ENCODE assay signal across 7 cellular contexts in genomic region chr17:42322382-42323267, GRCh38. TPM values are rescaled to one million over a fixed set of nuclear protein-coding genes. Genes with fewer than 3 reads are reported as not detected.
DNase-seq lines count a peak whose midpoint lies in the region; ATAC-seq and TF ChIP-seq lines count a peak whose summit lies in the region.

No MANE protein-coding gene starts in this region.

- no CpG with 5 or more reads among the region's 10 CpGs for WGBS in IMR-90 (ENCODE audit: extremely low coverage in 2 of 2, insufficient read length in 1 of 2), 2 experiments

- POLR2A ChIA-PET in IMR-90 (lab: Charles Lee; ENCODE audit: unreplicated experiment), result no interaction called here

- H3K9ac ChIP-seq in IMR-90 (ENCODE audit: low read depth, low read length), result 0 out of 2 replicates have a peak overlapping the region, but pooled peaks have one; percentile 1

- H3K4ac ChIP-seq in IMR-90 (ENCODE audit: low read depth, low read length), result peak overlapping the region; percentile 62

- H3K9me3 ChIP-seq in IMR-90 (ENCODE audit: control insufficient read depth, insufficient read depth, low read length), result no peaks in the 10 kb centered on the region

- peaks cover 28 to 73% of the 10 kb centered on the region in 2 experiments; a peak in 3 of 4 replicates for H3K79me1 ChIP-seq in IMR-90 (ENCODE audit: low read depth in 1 of 2, low read length in 2 of 2)

- peak overlapping the region; percentile 55 for H4K91ac ChIP-seq in IMR-90 (ENCODE audit: insufficient read depth, low read depth, low read length)

- H3K4me1 Mint-ChIP-seq in effector memory CD8-positive, alpha-beta T cell (ENCODE audit: low read depth in 2 of 2), result peaks cover 15 to 16% of the 10 kb centered on the region in 2 donors
- no peaks in the 10 kb centered on the region for H3K4me1 Mint-ChIP-seq in mesothelial cell of epicardium

- H3K23ac ChIP-seq in IMR-90 (ENCODE audit: low read depth, low read length), result peak overlapping the region; percentile 25; the same call in 1 of the 2 replicates

- H4K20me1 ChIP-seq in IMR-90 (ENCODE audit: insufficient read depth, low read length), result peaks cover 18% of the 10 kb centered on the region; the same call in 1 of the 2 replicates

- H3K27ac ChIP-seq in IMR-90 (ENCODE audit: insufficient read depth, low read length), result peak overlapping the region; percentile 73; the same call in 1 of the 2 replicates

- H3K4me2 ChIP-seq in IMR-90 (ENCODE audit: low read depth, low read length), result peak overlapping the region; percentile 21

- H3K14ac ChIP-seq in IMR-90 (replicated peaks; ENCODE audit: low read depth, low read length), result peak overlapping the region; percentile 35

- in situ Hi-C loops in IMR-90 (cut with MboI; ENCODE audit: low sequenced_read_pairs), result loop anchor here (5.0 kb wide), 2 partner anchors 80 to 200 kb away; no protein-coding TSS in a partner anchor

- H3K4me3 ChIP-seq in IMR-90 (ENCODE audit: insufficient read depth, low read depth, low read length), result no peak overlapping the region

- H4K8ac ChIP-seq in IMR-90 (ENCODE audit: low read depth in 2 of 2, low read length in 2 of 2), result peak overlapping the region in 1 of 2 experiments; percentile 44; a peak in 1 of 4 replicates

- peak overlapping the region; percentile 25; the same call in 1 of the 3 replicates for H2BK15ac ChIP-seq in IMR-90 (ENCODE audit: low read depth, low read length)

- no peaks in the 10 kb centered on the region for H3K9me3 Mint-ChIP-seq in effector memory CD8-positive, alpha-beta T cell
- H3K9me3 Mint-ChIP-seq in mesothelial cell of epicardium, result no peaks in the 10 kb centered on the region

- TF ChIP-seq CTCF in IMR-90 (conservative IDR thresholded peaks at IDR 0.05; ENCODE audit: low read depth, low read length), result peak; percentile 100
- peak; percentile 97 for TF ChIP-seq CTCF in mesothelial cell of epicardium (IDR thresholded peaks at IDR 0.05; ENCODE audit: unreplicated experiment)

- TF ChIP-seq RAD21 in IMR-90 (IDR thresholded peaks at IDR 0.05; ENCODE audit: low read length), result peak; percentile 99

- H2BK20ac ChIP-seq in IMR-90 (ENCODE audit: low read depth, low read length), result peak overlapping the region; percentile 12; the same call in 1 of the 2 replicates

- no peak overlapping the region for H3K27ac Mint-ChIP-seq in effector memory CD8-positive, alpha-beta T cell
- H3K27ac Mint-ChIP-seq in mesothelial cell of epicardium, result no peak overlapping the region

- no TSS peak for BruUV-seq in IMR-90 (replicated peaks; lab: Mats Ljungman, UMichigan)

- H3K36me3 Mint-ChIP-seq in effector memory CD8-positive, alpha-beta T cell (ENCODE audit: insufficient read depth), result peaks cover 88% of the 10 kb centered on the region
- H3K36me3 Mint-ChIP-seq in mesothelial cell of epicardium, result peaks cover 39% of the 10 kb centered on the region

- peak overlapping the region; percentile 78 for H2AK5ac ChIP-seq in IMR-90 (ENCODE audit: low read depth, low read length)

- CTCF ChIA-PET in IMR-90 (lab: Yijun Ruan, JAX), result interaction anchor here (0.6 to 1.4 kb wide), 9 partner anchors 20 to 208 kb away, joined by 3 to 4 read pairs (median 3); no protein-coding TSS in a partner anchor

- H4K5ac ChIP-seq in IMR-90 (ENCODE audit: low read depth, low read length), result peak overlapping the region; percentile 12; the same call in 1 of the 2 replicates

- TF ChIP-seq POLR2A in IMR-90 (IDR thresholded peaks at IDR 0.05; ENCODE audit: low read depth, low read length), result peak; percentile 71

- no peak overlapping the region; the same call in 1 of the 2 replicates for H3K56ac ChIP-seq in IMR-90 (ENCODE audit: extremely low read depth, insufficient read depth, low read length)

- H2AK9ac ChIP-seq in IMR-90 (replicated peaks; ENCODE audit: low read depth, low read length, poor library complexity), result peak overlapping the region; percentile 21

- H2BK120ac ChIP-seq in IMR-90 (ENCODE audit: low read depth, low read length), result peak overlapping the region; percentile 8

- H2AFZ ChIP-seq in IMR-90 (replicated peaks; ENCODE audit: low read length, poor library complexity), result peak overlapping the region; percentile 4

- peaks cover 59% of the 10 kb centered on the region for H3K36me3 ChIP-seq in IMR-90 (ENCODE audit: control insufficient read depth, insufficient read depth, low read length)

- dilution Hi-C loops in IMR-90 (cut with HindIII; ENCODE audit: low sequenced_read_pairs, unreplicated experiment), result no loop called here

- intact Hi-C loops in IMR-90 (cut with micrococcal nuclease), result loop anchor here (1.0 to 5.0 kb wide), 7 partner anchors 65 to 245 kb away; partner anchors contain the start of genes CAVIN1 and MLX

- peak overlapping the region; percentile 87 for H2BK5ac ChIP-seq in IMR-90 (ENCODE audit: low read depth, low read length, poor library complexity, severe bottlenecking)

- peaks cover 13% of the 10 kb centered on the region for H3K4me1 ChIP-seq in IMR-90 (ENCODE audit: control insufficient read depth, insufficient read depth, low read length)

- H3K4me3 Mint-ChIP-seq in effector memory CD8-positive, alpha-beta T cell, result no peak overlapping the region
- H3K4me3 Mint-ChIP-seq in mesothelial cell of epicardium, result no peak overlapping the region

- peak; percentile 94 for DNase-seq in IMR-90
- DNase-seq in NOMO-1 treated with DMSO at 0.1 percent for 48 hours (lab: John Stamatoyannopoulos, UW; ENCODE audit: unreplicated experiment), result peak; percentile 88
- DNase-seq in activated CD8-positive, alpha-beta memory T cell treated with anti-CD3 and anti-CD28 coated beads for 4 hours (ENCODE audit: low read depth in 2 of 2), result peak; percentile 90
- DNase-seq in effector memory CD8-positive, alpha-beta T cell, result peak; percentile 93 to 96 (median 95)
- DNase-seq in mesothelial cell of epicardium (ENCODE audit: low spot score in 2 of 2, unreplicated experiment in 2 of 2), result peak; percentile 86 to 97
- DNase-seq in stimulated activated CD8-positive, alpha-beta memory T cell treated with anti-CD3 and anti-CD28 coated beads, Interleukin-15, amount 100 ng/mL, for 48 hours (ENCODE audit: low read depth in 2 of 2), result peak; percentile 84 to 87

- no peaks in the 10 kb centered on the region for H3K27me3 Mint-ChIP-seq in effector memory CD8-positive, alpha-beta T cell
- no peaks in the 10 kb centered on the region for H3K27me3 Mint-ChIP-seq in mesothelial cell of epicardium (ENCODE audit: low read depth)

- peaks cover 29% of the 10 kb centered on the region for H3K9me1 ChIP-seq in IMR-90 (ENCODE audit: insufficient read depth, low read length)

- peak overlapping the region; percentile 66 for H3K18ac ChIP-seq in IMR-90 (ENCODE audit: low read depth, low read length)

- H3K27me3 ChIP-seq in IMR-90 (ENCODE audit: control insufficient read depth, insufficient read depth, low read length), result no peaks in the 10 kb centered on the region

- ATAC-seq in GM18519 (IDR thresholded peaks at IDR 0.05; ENCODE audit: low FRiP score, unreplicated experiment) (peak; percentile 49), IMR-90 (ENCODE audit: low read depth) (peak; percentile 87)
- ATAC-seq in effector memory CD8-positive, alpha-beta T cell (replicated peaks), result peak; percentile 99

TF ChIP-seq in IMR-90, 13 proteins besides CTCF, POLR2A, EP300 and RAD21:
- no peak for TF ChIP-seq FOS (IDR thresholded peaks at IDR 0.05; ENCODE audit: low read depth, low read length)
- no peak; the same call in 1 of the 2 replicates for TF ChIP-seq MAFK (IDR thresholded peaks at IDR 0.05; ENCODE audit: low read depth, low read length)
- peak; percentile 74; the same call in 1 of the 2 replicates for TF ChIP-seq MAZ (IDR thresholded peaks at IDR 0.05; ENCODE audit: borderline replicate concordance, low read depth, low read length)
- TF ChIP-seq USF2 (IDR thresholded peaks at IDR 0.05; ENCODE audit: low read depth, low read length), result no peak
- no peak for TF ChIP-seq CHD1 (IDR thresholded peaks at IDR 0.05; ENCODE audit: low read depth, low read length)
- TF ChIP-seq BHLHE40 (IDR thresholded peaks at IDR 0.05; ENCODE audit: low read depth, low read length), result no peak
- TF ChIP-seq, protein P1, sequence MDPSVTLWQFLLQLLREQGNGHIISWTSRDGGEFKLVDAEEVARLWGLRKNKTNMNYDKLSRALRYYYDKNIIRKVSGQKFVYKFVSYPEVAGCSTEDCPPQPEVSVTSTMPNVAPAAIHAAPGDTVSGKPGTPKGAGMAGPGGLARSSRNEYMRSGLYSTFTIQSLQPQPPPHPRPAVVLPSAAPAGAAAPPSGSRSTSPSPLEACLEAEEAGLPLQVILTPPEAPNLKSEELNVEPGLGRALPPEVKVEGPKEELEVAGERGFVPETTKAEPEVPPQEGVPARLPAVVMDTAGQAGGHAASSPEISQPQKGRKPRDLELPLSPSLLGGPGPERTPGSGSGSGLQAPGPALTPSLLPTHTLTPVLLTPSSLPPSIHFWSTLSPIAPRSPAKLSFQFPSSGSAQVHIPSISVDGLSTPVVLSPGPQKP (IDR thresholded peaks at IDR 0.05; ENCODE audit: borderline replicate concordance, low read depth, low read length), result no peak
- peak; percentile 99 for TF ChIP-seq SMC3 (IDR thresholded peaks at IDR 0.05; ENCODE audit: low read depth, low read length)
- TF ChIP-seq CEBPB (IDR thresholded peaks at IDR 0.05; ENCODE audit: low read depth, low read length), result peak; percentile 55; the same call in 1 of the 2 replicates
- peak; percentile 36; the same call in 1 of the 2 replicates for TF ChIP-seq MXI1 (IDR thresholded peaks at IDR 0.05; ENCODE audit: borderline replicate concordance, low read depth, low read length)
- no peak for TF ChIP-seq NFE2L2 (IDR thresholded peaks at IDR 0.05; ENCODE audit: low read depth, low read length)
- TF ChIP-seq RFX5 (IDR thresholded peaks at IDR 0.05; ENCODE audit: low read depth, low read length), result no peak
TF ChIP-seq in IMR-90: peak in this region for 4.

RNA-seq across cellular contexts. Expression of gene STAT5A, which starts 34.3 kb away (rescaled TPM):
- total RNA-seq in IMR-90 (2012; rRNA removed) (1.3 and 1.4 TPM in 2 replicates), mesothelial cell of epicardium (9.5 to 11.7 TPM (median 11.2 TPM) in 3 replicates)
- 1.4 and 1.5 TPM in 2 replicates for polyA plus RNA-seq in IMR-90 (2012; rRNA removed)
- 1.9 and 2.0 TPM in 2 replicates for polyA plus RNA-seq in IMR-90 (2012; cell fraction: cytosol; rRNA removed)
- 5.2 and 5.6 TPM in 2 replicates for polyA plus RNA-seq in IMR-90 (2012; cell fraction: nucleus; rRNA removed; ENCODE audit: low replicate concordance)

RNA-seq across cellular contexts. Expression of gene STAT5B, which starts 46.4 kb away (rescaled TPM):
- total RNA-seq in IMR-90 (2012; rRNA removed), result 21.7 and 24.4 TPM in 2 replicates
- 28.7 and 29.6 TPM in 2 replicates for polyA plus RNA-seq in IMR-90 (2012; rRNA removed)
- 11.6 and 14.8 TPM in 2 replicates for polyA plus RNA-seq in IMR-90 (2012; cell fraction: cytosol; rRNA removed)
- polyA plus RNA-seq in IMR-90 (2012; cell fraction: nucleus; rRNA removed; ENCODE audit: low replicate concordance), result 95.5 and 119 TPM in 2 replicates
- 47.7 to 52.3 TPM (median 50.6 TPM) in 3 replicates for total RNA-seq in mesothelial cell of epicardium

Comparison
In these comparisons a context has a peak if more than half of its experiments do, and no peak if none do; other contexts are left out.
1. ATAC-seq: peak in every context shown above with its lines; median percentile 99 in effector memory CD8-positive, alpha-beta T cell; 87 in IMR-90; 49 in GM18519.